Comparison of ENCODE assay signal across 11 cellular contexts in the genomic region with DNA sequence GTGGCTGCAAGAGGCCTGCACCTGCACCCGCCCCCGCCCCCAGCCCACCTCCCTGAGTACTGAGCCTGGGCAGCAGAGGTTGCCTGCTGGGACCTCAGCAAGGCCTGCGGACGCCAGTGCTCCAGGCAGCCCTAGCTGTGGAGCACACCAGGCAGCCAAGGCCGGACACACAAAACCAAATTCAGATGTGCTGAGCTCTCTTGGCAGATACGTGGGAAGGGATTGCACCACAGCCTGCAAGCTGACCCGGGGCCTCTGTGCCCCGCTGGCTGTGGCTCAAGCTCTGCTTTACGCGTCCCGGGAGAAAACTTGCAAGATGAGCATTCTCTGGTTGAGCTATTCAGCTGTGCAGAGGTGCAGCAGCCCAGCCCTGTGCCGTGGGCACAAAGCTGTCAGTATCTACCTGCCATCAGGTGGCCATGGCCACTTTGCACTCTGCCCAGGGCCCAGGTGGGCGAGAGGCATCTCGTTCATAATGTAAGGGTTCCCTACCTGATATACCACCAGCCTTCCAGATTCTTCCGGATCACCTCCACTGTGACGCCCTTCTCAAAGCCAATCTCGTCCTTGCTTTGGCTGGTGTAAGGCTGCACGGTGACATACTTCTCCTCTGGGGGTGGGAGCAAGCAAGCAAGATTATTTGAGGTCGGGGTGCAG.
DNase-seq lines count a peak whose midpoint lies in the region; ATAC-seq and TF ChIP-seq lines count a peak whose summit lies in the region.
"Had no signal": no experiment of that assay in that cellular context is flagged by ENCODE, and none has a peak within 500 bp of the region (broad histone marks: within the 10 kb centered on the region; RNA-seq: fewer than 3 reads in every experiment).

No MANE protein-coding gene starts in this region.

- no peaks in the 10 kb centered on the region for H3K9me3 ChIP-seq in right atrium auricular region
- H3K9me3 ChIP-seq in gastrocnemius medialis, result no peaks in the 10 kb centered on the region

- DNase-seq in AG20443 (ENCODE audit: low spot score) (peak; percentile 94), amniotic epithelial cell (ENCODE audit: low read depth) (peak; percentile 91), right atrium auricular region (ENCODE audit: low spot score) (peak; percentile 84), gastrocnemius medialis (peak; percentile 88 to 97), SIG-M5 treated with dmso at 0.1 percent for 504 hours (lab: John Stamatoyannopoulos, UW; ENCODE audit: unreplicated experiment) (no peak), C1 segment of cervical spinal cord (lab: John Stamatoyannopoulos, UW) (no peak)
- DNase-seq: activated CD8-positive, alpha-beta memory T cell treated with anti-CD3 and anti-CD28 coated beads, Interleukin-2, amount 10 ng/mL, durations not matched to agents 7 days and 5 days; CD4-positive, alpha-beta T cell; NCI-H774 had no signal

- intact Hi-C loops in gastrocnemius medialis (cut with DNase I; ENCODE audit: low total_unique reads), result loop anchor here (2.0 kb wide), 1 partner anchor 44 kb away; no protein-coding TSS in a partner anchor

- no peak for TF ChIP-seq POLR2A in gastrocnemius medialis (IDR thresholded peaks at IDR 0.05)

- H3K27ac ChIP-seq in right atrium auricular region (peak overlapping the region; percentile 18 to 25), gastrocnemius medialis (peak overlapping the region; percentile 55 to 75 (median 71))

- H3K4me1 ChIP-seq in right atrium auricular region (peaks cover 0 to 77% of the 10 kb centered on the region in 2 donors), gastrocnemius medialis (peaks cover 87 to 95% of the 10 kb centered on the region in 2 donors)

- H3K4me3 ChIP-seq in right atrium auricular region, result no peak overlapping the region
- H3K4me3 ChIP-seq in gastrocnemius medialis, result no peak overlapping the region

- ATAC-seq in gastrocnemius medialis (peak; percentile 85 to 88), GM19023 (IDR thresholded peaks at IDR 0.05; ENCODE audit: unreplicated experiment) (no peak), GM21447 (IDR thresholded peaks at IDR 0.05; ENCODE audit: unreplicated experiment) (no peak)
- ATAC-seq: activated CD8-positive, alpha-beta memory T cell treated with anti-CD3 and anti-CD28 coated beads, Interleukin-2, amount 10 ng/mL, durations not matched to agents 7 days and 5 days had no signal

- in situ Hi-C loops in gastrocnemius medialis (cut with MboI; ENCODE audit: low sequenced_read_pairs in 4 of 4), result no loop called here

- H3K27me3 ChIP-seq in right atrium auricular region (no peaks in the 10 kb centered on the region), gastrocnemius medialis (no peaks in the 10 kb centered on the region)

- TF ChIP-seq CTCF in right atrium auricular region (IDR thresholded peaks at IDR 0.05), result no peak
- no peak for TF ChIP-seq CTCF in gastrocnemius medialis (IDR thresholded peaks at IDR 0.05 in 4 of 5, conservative IDR thresholded peaks at IDR 0.05 in 1 of 5)

- H3K36me3 ChIP-seq in right atrium auricular region, result peaks cover 20% of the 10 kb centered on the region
- H3K36me3 ChIP-seq in gastrocnemius medialis, result no peaks in the 10 kb centered on the region

Comparison
In these comparisons a context has a peak if more than half of its experiments do, and no peak if none do; other contexts are left out.
1. DNase-seq: peak in AG20443 (single experiment), amniotic epithelial cell (single experiment), right atrium auricular region (single experiment) and gastrocnemius medialis (2 of 2); none in SIG-M5 treated with dmso at 0.1 percent for 504 hours (single experiment) and C1 segment of cervical spinal cord (0 of 14).
2. ATAC-seq: peak in gastrocnemius medialis (2 of 2); none in GM19023 (single experiment) and GM21447 (single experiment).